Comparison of ENCODE assay signal across 17 cellular contexts in genomic region chr5:16493261-16493660, GRCh38. TPM values are rescaled to one million over a fixed set of nuclear protein-coding genes. Genes with fewer than 3 reads are reported as not detected.
DNase-seq lines count a peak whose midpoint lies in the region; ATAC-seq and TF ChIP-seq lines count a peak whose summit lies in the region.
"Had no signal": no experiment of that assay in that cellular context is flagged by ENCODE, and none has a peak within 500 bp of the region (broad histone marks: within the 10 kb centered on the region; RNA-seq: fewer than 3 reads in every experiment).

No MANE protein-coding gene starts in this region.

- H3K36me3 ChIP-seq in adipocyte (ENCODE audit: control insufficient read depth, insufficient read depth, low read length, severe bottlenecking) (no peaks in the 10 kb centered on the region), skeletal muscle satellite cell (ENCODE audit: insufficient read depth, low read length) (no peaks in the 10 kb centered on the region), BE2C (no peaks in the 10 kb centered on the region)
- H3K36me3 ChIP-seq: ascending aorta had no signal

- H3K4me3 ChIP-seq in adipocyte (ENCODE audit: low read length) (no peak overlapping the region), skeletal muscle satellite cell (ENCODE audit: low read length) (no peak overlapping the region), BE2C (ENCODE audit: low read depth, low read length) (no peak overlapping the region)
- H3K4me3 ChIP-seq: ascending aorta; BLaER1 treated with 17β-estradiol and CSF1 and Interleukin-3, amounts not matched to agents 10 nM and 100 nM; stomach had no signal

- TF ChIP-seq CTCF in BE2C (IDR thresholded peaks at IDR 0.05; ENCODE audit: low read depth, low read length): no peak

- peak overlapping the region; percentile 33 for H3K4me2 ChIP-seq in skeletal muscle satellite cell (ENCODE audit: low read length)
- H3K4me2 ChIP-seq: BLaER1 treated with 17β-estradiol and CSF1 and Interleukin-3, amounts not matched to agents 10 nM and 100 nM had no signal

- DNase-seq in LHCN-M2 (ENCODE audit: low read depth) (peak; percentile 39), adipocyte (ENCODE audit: low read depth) (peak; percentile 49), iris pigment epithelial cell (ENCODE audit: low read depth) (peak; percentile 37), GM19238 (ENCODE audit: insufficient read length, low spot score) (no peak), BE2C (no peak)
- no peak for DNase-seq in activated T-helper 1 cell treated with anti-CD3 and anti-CD28 coated beads, Interleukin-12 subunit alpha, Interleukin-12 subunit beta, Interleukin-2, Interleukin-4 antibody, amounts not matched to agents 30 ng/mL and 10 ng/mL and 1 ng/mL, durations not matched to agents 14 hours and 24 hours and 36 hours (ENCODE audit: low spot score)
- DNase-seq: activated CD8-positive, alpha-beta T cell treated with anti-CD3 and anti-CD28 coated beads, Interleukin-2, amount 10 ng/mL, durations not matched to agents 7 days and 5 days; GOT3; IMR-90; NCI-H1048; stimulated activated CD4-positive, alpha-beta T cell treated with anti-CD3 and anti-CD28 coated beads, Interleukin-12 subunit alpha, Interleukin-12 subunit beta, amount 100 ng/mL, for 4 hours had no signal

- intact Hi-C loops in activated T-helper 1 cell treated with anti-CD3 and anti-CD28 coated beads, Interleukin-12 subunit alpha, Interleukin-12 subunit beta, Interleukin-2, Interleukin-4 antibody, amounts not matched to agents 30 ng/mL and 10 ng/mL and 1 ng/mL, durations not matched to agents 14 hours and 24 hours and 36 hours (cut with micrococcal nuclease): no loop called here

- H3K27ac Mint-ChIP-seq in activated T-helper 1 cell treated with anti-CD3 and anti-CD28 coated beads, Interleukin-12 subunit alpha, Interleukin-12 subunit beta, Interleukin-2, Interleukin-4 antibody, amounts not matched to agents 30 ng/mL and 10 ng/mL and 1 ng/mL, durations not matched to agents 14 hours and 24 hours and 36 hours: no peak overlapping the region
- H3K27ac Mint-ChIP-seq: activated CD8-positive, alpha-beta T cell treated with anti-CD3 and anti-CD28 coated beads, Interleukin-2, amount 10 ng/mL, durations not matched to agents 7 days and 5 days; activated T-helper 17 cell treated with anti-CD3 and anti-CD28 coated beads, Interleukin-2, amount 50 U/mL, for 72 hours had no signal

- peaks cover 33% of the 10 kb centered on the region for H3K9me3 Mint-ChIP-seq in activated T-helper 1 cell treated with anti-CD3 and anti-CD28 coated beads, Interleukin-12 subunit alpha, Interleukin-12 subunit beta, Interleukin-2, Interleukin-4 antibody, amounts not matched to agents 30 ng/mL and 10 ng/mL and 1 ng/mL, durations not matched to agents 14 hours and 24 hours and 36 hours

- peaks cover 7% of the 10 kb centered on the region for H3K9me3 ChIP-seq in adipocyte (ENCODE audit: control insufficient read depth, low read length)
- no peaks in the 10 kb centered on the region for H3K9me3 ChIP-seq in skeletal muscle satellite cell (replicated peaks; ENCODE audit: low read length)
- H3K9me3 ChIP-seq in BE2C: no peaks in the 10 kb centered on the region

- no peaks in the 10 kb centered on the region for H3K27me3 Mint-ChIP-seq in activated T-helper 1 cell treated with anti-CD3 and anti-CD28 coated beads, Interleukin-12 subunit alpha, Interleukin-12 subunit beta, Interleukin-2, Interleukin-4 antibody, amounts not matched to agents 30 ng/mL and 10 ng/mL and 1 ng/mL, durations not matched to agents 14 hours and 24 hours and 36 hours (ENCODE audit: insufficient read depth)
- H3K27me3 Mint-ChIP-seq: activated T-helper 17 cell treated with anti-CD3 and anti-CD28 coated beads, Interleukin-2, amount 50 U/mL, for 72 hours had no signal

- H3K9ac ChIP-seq in adipocyte (ENCODE audit: low read length): no peak overlapping the region
- peak overlapping the region; percentile 67 for H3K9ac ChIP-seq in skeletal muscle satellite cell (ENCODE audit: low read depth, low read length)
- H3K9ac ChIP-seq: BLaER1 treated with 17β-estradiol and CSF1 and Interleukin-3, amounts not matched to agents 10 nM and 100 nM had no signal

- no peaks in the 10 kb centered on the region for H3K4me1 Mint-ChIP-seq in activated T-helper 1 cell treated with anti-CD3 and anti-CD28 coated beads, Interleukin-12 subunit alpha, Interleukin-12 subunit beta, Interleukin-2, Interleukin-4 antibody, amounts not matched to agents 30 ng/mL and 10 ng/mL and 1 ng/mL, durations not matched to agents 14 hours and 24 hours and 36 hours (ENCODE audit: low read depth)

- H3K4me3 Mint-ChIP-seq in activated T-helper 1 cell treated with anti-CD3 and anti-CD28 coated beads, Interleukin-12 subunit alpha, Interleukin-12 subunit beta, Interleukin-2, Interleukin-4 antibody, amounts not matched to agents 30 ng/mL and 10 ng/mL and 1 ng/mL, durations not matched to agents 14 hours and 24 hours and 36 hours: no peak overlapping the region
- H3K4me3 Mint-ChIP-seq: activated CD8-positive, alpha-beta T cell treated with anti-CD3 and anti-CD28 coated beads, Interleukin-2, amount 10 ng/mL, durations not matched to agents 7 days and 5 days; activated T-helper 17 cell treated with anti-CD3 and anti-CD28 coated beads, Interleukin-2, amount 50 U/mL, for 72 hours had no signal

- peaks cover 11% of the 10 kb centered on the region for H3K36me3 Mint-ChIP-seq in activated T-helper 1 cell treated with anti-CD3 and anti-CD28 coated beads, Interleukin-12 subunit alpha, Interleukin-12 subunit beta, Interleukin-2, Interleukin-4 antibody, amounts not matched to agents 30 ng/mL and 10 ng/mL and 1 ng/mL, durations not matched to agents 14 hours and 24 hours and 36 hours (ENCODE audit: low read depth)

- peaks cover 24% of the 10 kb centered on the region for H3K4me1 ChIP-seq in adipocyte (ENCODE audit: control insufficient read depth, insufficient read depth, low read length)
- H3K4me1 ChIP-seq in skeletal muscle satellite cell (ENCODE audit: control insufficient read depth, insufficient read depth, low read length): peaks cover 11% of the 10 kb centered on the region
- H3K4me1 ChIP-seq in BE2C: no peaks in the 10 kb centered on the region; the same call in 1 of the 2 replicates
- H3K4me1 ChIP-seq: ascending aorta; BLaER1 treated with 17β-estradiol and CSF1 and Interleukin-3, amounts not matched to agents 10 nM and 100 nM had no signal

- H3K27me3 ChIP-seq in adipocyte (replicated peaks; ENCODE audit: control insufficient read depth, insufficient read depth, low read length) (no peaks in the 10 kb centered on the region), skeletal muscle satellite cell (ENCODE audit: control insufficient read depth, insufficient read depth, low read length) (no peaks in the 10 kb centered on the region), BE2C (no peaks in the 10 kb centered on the region)
- H3K27me3 ChIP-seq: ascending aorta; BLaER1 treated with 17β-estradiol and CSF1 and Interleukin-3, amounts not matched to agents 10 nM and 100 nM; stomach had no signal

- no peak for ATAC-seq in HG02571 (IDR thresholded peaks at IDR 0.05; ENCODE audit: unreplicated experiment)
- ATAC-seq: activated CD8-positive, alpha-beta T cell treated with anti-CD3 and anti-CD28 coated beads, Interleukin-2, amount 10 ng/mL, durations not matched to agents 7 days and 5 days; activated T-helper 17 cell treated with anti-CD3 and anti-CD28 coated beads, Interleukin-2, amount 50 U/mL, for 72 hours had no signal

RNA-seq across cellular contexts. Expression of gene ZNF622, which starts 27.7 kb away (rescaled TPM):
- 40.4 and 50.9 TPM in 2 replicates for total RNA-seq in LHCN-M2 (2014; rRNA removed)
- polyA plus RNA-seq in LHCN-M2 (2012): 55.3 TPM
- total RNA-seq in skeletal muscle satellite cell (2012; rRNA removed): 36.5 and 53.5 TPM in 2 replicates
- 54.4 and 55.6 TPM in 2 replicates for total RNA-seq in activated T-helper 1 cell treated with anti-CD3 and anti-CD28 coated beads, Interleukin-12 subunit alpha, Interleukin-12 subunit beta, Interleukin-2, Interleukin-4 antibody, amounts not matched to agents 30 ng/mL and 10 ng/mL and 1 ng/mL, durations not matched to agents 14 hours and 24 hours and 36 hours
- polyA plus RNA-seq in BE2C (2012; ENCODE audit: insufficient read depth, insufficient read length, low read depth): 95.9 TPM

Comparison
In these comparisons a context has a peak if more than half of its experiments do, and no peak if none do; other contexts are left out.
1. DNase-seq: peak in LHCN-M2 (single experiment), adipocyte (single experiment) and iris pigment epithelial cell (single experiment); none in GM19238 (single experiment), activated T-helper 1 cell treated with anti-CD3 and anti-CD28 coated beads, Interleukin-12 subunit alpha, Interleukin-12 subunit beta, Interleukin-2, Interleukin-4 antibody, amounts not matched to agents 30 ng/mL and 10 ng/mL and 1 ng/mL, durations not matched to agents 14 hours and 24 hours and 36 hours (single experiment) and BE2C (single experiment).